17 cellular contexts compared by ENCODE assay signal in genomic region chr17:81308161-81308560, GRCh38. TPM values are rescaled to one million over a fixed set of nuclear protein-coding genes. Genes with fewer than 3 reads are reported as not detected.
DNase-seq lines count a peak whose midpoint lies in the region; ATAC-seq, FAIRE-seq and TF ChIP-seq lines count a peak whose summit lies in the region.
"Had no signal": no experiment of that assay in that cellular context is flagged by ENCODE, and none has a peak within 500 bp of the region (broad histone marks: within the 10 kb centered on the region; RNA-seq: fewer than 3 reads in every experiment).

No MANE protein-coding gene starts in this region.

- H3K9me3 Mint-ChIP-seq in progenitor cell of endocrine pancreas (ENCODE audit: low read depth) = no peaks in the 10 kb centered on the region

- no peak for DNase-seq in K562 (ENCODE audit: extremely low read depth in 1 of 4, low spot score in 3 of 4)
- no peak for DNase-seq in HepG2 (ENCODE audit: low spot score)
- DNase-seq in psoas muscle = peak in 1 of 2 donors; percentile 16
- no peak for DNase-seq in progenitor cell of endocrine pancreas (ENCODE audit: low spot score, unreplicated experiment)
- DNase-seq in HEK293T (ENCODE audit: extremely low spot score) = no peak
- no peak for DNase-seq in midbrain (lab: John Stamatoyannopoulos, UW)
- DNase-seq: COR-L47, EL, MM.1S, NCI-H1105, NCI-H1694, NCI-H226, NCI-H524 treated with DMSO at 0.1 percent for 48 hours, Peyer's patch, SHP77 had no signal

- no peak for TF ChIP-seq RAD21 in K562 (CRISPR knock-in tag; conservative IDR thresholded peaks at IDR 0.05 in 1 of 2, IDR thresholded peaks at IDR 0.05 in 1 of 2)
- no peak for TF ChIP-seq RAD21 in HepG2 (CRISPR knock-in tag; IDR thresholded peaks at IDR 0.05)

- no peak for TF ChIP-seq EP300 in K562 (IDR thresholded peaks at IDR 0.05; ENCODE audit: low read length)
- TF ChIP-seq EP300 in HepG2 (IDR thresholded peaks at IDR 0.05; ENCODE audit: low read depth in 2 of 2, low read length in 2 of 2) = no peak
- TF ChIP-seq EP300 in HepG2 (CRISPR knock-in tag; IDR thresholded peaks at IDR 0.05; ENCODE audit: borderline replicate concordance) = no peak

- BruUV-seq in K562 (replicated peaks; lab: Mats Ljungman, UMichigan) (no TSS peak), HepG2 (replicated peaks; lab: Mats Ljungman, UMichigan) (no TSS peak)

- H3K4me3 ChIP-seq in BLaER1 treated with 17β-estradiol and CSF1 and Interleukin-3, amounts not matched to agents 10 nM and 100 nM = no peak overlapping the region
- H3K4me3 ChIP-seq in K562 = no peak overlapping the region
- peak overlapping the region in 1 of 3 experiments; percentile 69; a peak in 1 of 6 replicates for H3K4me3 ChIP-seq in HepG2 (replicated peaks in 1 of 3; ENCODE audit: insufficient read depth in 1 of 3, low read depth in 2 of 3, low read length in 3 of 3)
- H3K4me3 ChIP-seq in psoas muscle = peak overlapping the region; percentile 61
- H3K4me3 ChIP-seq: GM23338 had no signal

- H3K27ac Mint-ChIP-seq in progenitor cell of endocrine pancreas = no peak overlapping the region
- H3K27ac Mint-ChIP-seq: GM23338 had no signal

- H3K36me3 ChIP-seq in BLaER1 treated with 17β-estradiol and CSF1 and Interleukin-3, amounts not matched to agents 10 nM and 100 nM = no peaks in the 10 kb centered on the region
- H3K36me3 ChIP-seq in K562 (ENCODE audit: control insufficient read depth, insufficient read depth, low read length) (no peaks in the 10 kb centered on the region), HepG2 (replicated peaks in 1 of 2; ENCODE audit: control insufficient read depth in 1 of 2, insufficient read depth in 2 of 2, low read length in 2 of 2) (no peaks in the 10 kb centered on the region), psoas muscle (ENCODE audit: insufficient read depth in 1 of 2, low read depth in 1 of 2) (no peaks in the 10 kb centered on the region)
- H3K36me3 ChIP-seq: Peyer's patch had no signal

- no peaks in the 10 kb centered on the region for H3K27me3 Mint-ChIP-seq in progenitor cell of endocrine pancreas

- no peak for TF ChIP-seq CTCF in K562 (IDR thresholded peaks at IDR 0.05 in 2 of 3, conservative IDR thresholded peaks at IDR 0.05 in 1 of 3; ENCODE audit: insufficient read depth in 2 of 3, low read depth in 1 of 3, low read length in 3 of 3)
- TF ChIP-seq CTCF in HepG2 (CRISPR knock-in tag; IDR thresholded peaks at IDR 0.05) = no peak
- no peak for TF ChIP-seq CTCF in psoas muscle (IDR thresholded peaks at IDR 0.05)
- no peak for TF ChIP-seq CTCF in progenitor cell of endocrine pancreas (IDR thresholded peaks at IDR 0.05; ENCODE audit: unreplicated experiment)

- ATAC-seq in K562 (no peak), HepG2 (no peak), psoas muscle (no peak)

- H3K9ac ChIP-seq in BLaER1 treated with 17β-estradiol and CSF1 and Interleukin-3, amounts not matched to agents 10 nM and 100 nM = no peak overlapping the region
- H3K9ac ChIP-seq in K562 (ENCODE audit: insufficient read depth in 1 of 2, low read depth in 2 of 2, low read length in 2 of 2) (peak overlapping the region in 1 of 2 experiments; percentile 23; a peak in 1 of 4 replicates), HepG2 (ENCODE audit: insufficient read depth, low read depth, low read length) (no peak overlapping the region)

- H3K9me3 ChIP-seq in BLaER1 treated with 17β-estradiol and CSF1 and Interleukin-3, amounts not matched to agents 10 nM and 100 nM (replicated peaks in 1 of 11) = no peaks in the 10 kb centered on the region
- no peaks in the 10 kb centered on the region for H3K9me3 ChIP-seq in K562 (replicated peaks; ENCODE audit: control insufficient read depth, insufficient read depth, low read depth, low read length)
- H3K9me3 ChIP-seq in HepG2 (ENCODE audit: low read length) = no peaks in the 10 kb centered on the region
- H3K9me3 ChIP-seq in psoas muscle = no peaks in the 10 kb centered on the region
- H3K9me3 ChIP-seq: Peyer's patch had no signal

- H2AFZ ChIP-seq in K562 (ENCODE audit: low read depth, low read length) = no peak overlapping the region
- H2AFZ ChIP-seq in HepG2 (ENCODE audit: low read length) = no peak overlapping the region

- H3K36me3 Mint-ChIP-seq in progenitor cell of endocrine pancreas (ENCODE audit: insufficient read depth) = no peaks in the 10 kb centered on the region

- H3K4me1 Mint-ChIP-seq in progenitor cell of endocrine pancreas (ENCODE audit: low read depth) = peaks cover 19% of the 10 kb centered on the region

- CTCF ChIA-PET in K562 (lab: Yijun Ruan, JAX; ENCODE audit: low intra/inter-chr PET ratio) (no interaction called here), HepG2 (lab: Yijun Ruan, JAX; ENCODE audit: low intra/inter-chr PET ratio, low total read pairs) (no interaction called here), HEK293T (lab: Yijun Ruan, JAX) (no interaction called here)

- no peaks in the 10 kb centered on the region for H3K9me1 ChIP-seq in K562 (ENCODE audit: control insufficient read depth, insufficient read depth, low read length)

- peak overlapping the region; percentile 83 to 92 (median 86); a peak in 16 of 22 replicates for H3K4me2 ChIP-seq in BLaER1 treated with 17β-estradiol and CSF1 and Interleukin-3, amounts not matched to agents 10 nM and 100 nM
- peak overlapping the region; percentile 32 for H3K4me2 ChIP-seq in K562 (ENCODE audit: insufficient read depth, low read length)
- H3K4me2 ChIP-seq in HepG2 (ENCODE audit: low read depth, low read length) = peak overlapping the region; percentile 98

- H3K27me3 ChIP-seq in BLaER1 treated with 17β-estradiol and CSF1 and Interleukin-3, amounts not matched to agents 10 nM and 100 nM = peaks cover 0 to 24% (median 8%) of the 10 kb centered on the region in 11 experiments; a peak in 14 of 22 replicates
- H3K27me3 ChIP-seq in K562 (ENCODE audit: control insufficient read depth in 2 of 2, insufficient read depth in 2 of 2, low read length in 2 of 2) (no peaks in the 10 kb centered on the region), HepG2 (ENCODE audit: control insufficient read depth in 1 of 2, insufficient read depth in 2 of 2, low read length in 2 of 2) (peaks cover 19 to 48% of the 10 kb centered on the region in 2 experiments), psoas muscle (ENCODE audit: insufficient read depth in 3 of 3, low read length in 2 of 3) (no peaks in the 10 kb centered on the region)
- H3K27me3 ChIP-seq: Peyer's patch had no signal

- H3K79me2 ChIP-seq in K562 (ENCODE audit: control insufficient read depth, insufficient read depth, low read length) (no peaks in the 10 kb centered on the region; the same call in 2 of the 3 replicates), HepG2 (ENCODE audit: insufficient read depth, low read length) (no peaks in the 10 kb centered on the region)

- FAIRE-seq in K562 (lab: Jason Lieb, UNC) (peak; percentile 11), HepG2 (lab: Jason Lieb, UNC) (no peak)

- H3K4me3 Mint-ChIP-seq in progenitor cell of endocrine pancreas (ENCODE audit: low read depth) = no peak overlapping the region
- H3K4me3 Mint-ChIP-seq: GM23338 had no signal

- TF ChIP-seq POLR2A in K562 (conservative IDR thresholded peaks at IDR 0.05) (no peak), HepG2 (IDR thresholded peaks at IDR 0.05; ENCODE audit: insufficient read depth in 1 of 2, low read depth in 2 of 2, low read length in 2 of 2) (no peak)

- H3K27ac ChIP-seq in BLaER1 treated with 17β-estradiol and CSF1 and Interleukin-3, amounts not matched to agents 10 nM and 100 nM = no peak overlapping the region
- H3K27ac ChIP-seq in K562 (ENCODE audit: extremely low read depth, low read depth, low read length) (no peak overlapping the region), HepG2 (ENCODE audit: extremely low read length, insufficient read depth, low read length) (no peak overlapping the region), psoas muscle (peak overlapping the region; percentile 80)

- 75% methylated on average over 8 of the region's 10 CpGs for WGBS in K562 (ENCODE audit: insufficient coverage, low coverage, missing lambda C conversion rate)
- 68% methylated on average over 7 of the region's 10 CpGs for WGBS in HepG2 (ENCODE audit: low lambda C conversion rate)
- 95 to 97% (median 96%) methylated on average over 10 of the region's 10 CpGs for WGBS in psoas muscle, 3 donors

- peaks cover 22 to 81% (median 77%) of the 10 kb centered on the region in 10 experiments for H3K4me1 ChIP-seq in BLaER1 treated with 17β-estradiol and CSF1 and Interleukin-3, amounts not matched to agents 10 nM and 100 nM
- peaks cover 22 to 91% of the 10 kb centered on the region in 2 experiments for H3K4me1 ChIP-seq in K562 (replicated peaks in 1 of 2; ENCODE audit: control insufficient read depth in 2 of 2, insufficient read depth in 2 of 2, low read length in 2 of 2)
- H3K4me1 ChIP-seq in HepG2 (ENCODE audit: insufficient read depth, low read length) = peaks cover 58% of the 10 kb centered on the region
- peaks cover 15% of the 10 kb centered on the region for H3K4me1 ChIP-seq in psoas muscle

- in situ Hi-C loops in K562 (cut with MboI) = no loop called here
- in situ Hi-C loops in HepG2 (cut with HindIII; ENCODE audit: extremely low pct_ligation_motif_present, low pct_unique_long_range_greater_than_20kb) = loop anchor here (5.0 kb wide), 1 partner anchor 89 kb away; the partner anchor contains the start of gene BAHCC1

- peaks cover 0 to 6% (median 0%) of the 10 kb centered on the region in 11 experiments; a peak in 1 of 22 replicates for H4K20me1 ChIP-seq in BLaER1 treated with 17β-estradiol and CSF1 and Interleukin-3, amounts not matched to agents 10 nM and 100 nM
- H4K20me1 ChIP-seq in K562 (replicated peaks; ENCODE audit: control insufficient read depth, insufficient read depth, low read length) = no peaks in the 10 kb centered on the region
- no peaks in the 10 kb centered on the region for H4K20me1 ChIP-seq in HepG2 (ENCODE audit: insufficient read depth, low read length)

- intact Hi-C loops in K562 (cut with micrococcal nuclease) (no loop called here), HepG2 (cut with micrococcal nuclease; ENCODE audit: unreplicated experiment) (loop anchor here (5.0 kb wide), 1 partner anchor 79 kb away; no protein-coding TSS in a partner anchor), psoas muscle (cut with DNase I) (loop anchor here in 1 of 2 donors (5.0 kb wide), 1 partner anchor 79 kb away; no protein-coding TSS in a partner anchor)

- POLR2A ChIA-PET in K562 (lab: Yijun Ruan, JAX) = interaction anchor here (0.8 to 1.9 kb wide), 5 partner anchors 9 to 204 kb away, joined by 3 to 14 read pairs (median 5); partner anchors contain the start of genes ACTG1 and SLC38A10
- POLR2A ChIA-PET in HepG2 (lab: Yijun Ruan, JAX) = interaction anchor here (1.6 to 4.4 kb wide), 4 partner anchors 12 to 89 kb away, joined by 5 to 23 read pairs (median 16); partner anchors contain the start of genes BAHCC1 and SLC38A10
- POLR2A ChIA-PET in HEK293T (lab: Yijun Ruan, JAX) = no interaction called here

RNA-seq across cellular contexts. Expression of gene SLC38A10, which starts 13.1 kb away (rescaled TPM):
- 96.2 and 235 TPM in 2 replicates for total RNA-seq in K562 (2011; cell fraction: chromatin; rRNA removed; ENCODE audit: low replicate concordance)
- total RNA-seq in K562 (2011; cell fraction: nucleolus; rRNA removed) = 109 and 114 TPM in 2 replicates
- 104 and 132 TPM in 2 replicates for total RNA-seq in K562 (2011; cell fraction: nucleoplasm; rRNA removed)
- 35.6 and 35.8 TPM in 2 replicates for total RNA-seq in K562 (2014; rRNA removed)
- 4.3 and 5.2 TPM in 2 replicates for total RNA-seq in K562 (2014; rRNA removed; fragmentation: Illumina TruSeq; extraction: Trizol)
- total RNA-seq in K562 (2015; rRNA removed; fragmentation: Illumina TruSeq; extraction: Trizol) = 15.5 and 16.1 TPM in 2 replicates
- total RNA-seq in K562 (2021) = 52.8 and 54.2 TPM in 2 replicates
- 13.1 and 18.0 TPM in 2 replicates for polyA plus RNA-seq in K562 (2011; rRNA removed)
- 18.4 and 29.4 TPM in 2 replicates for polyA plus RNA-seq in K562 (2011; cell fraction: cytosol; rRNA removed)
- 50.2 and 67.4 TPM in 2 replicates for polyA plus RNA-seq in K562 (2011; cell fraction: nucleus; rRNA removed)
- polyA plus RNA-seq in K562 (2012) = 38.9 and 86.6 TPM in 2 replicates
- 13.8 and 24.0 TPM in 2 replicates for polyA plus RNA-seq in K562 (2014; fragmentation: Illumina TruSeq; extraction: Trizol)
- polyA plus RNA-seq in K562 (2014; fragmentation: Nextera tagmentation; extraction: Ambion mirVana) = under 1 TPM; 0.45 to 0.92 TPM
- polyA plus RNA-seq in K562 (2014; rRNA removed) = 31.7 and 32.1 TPM in 2 replicates
- 16.9 and 24.8 TPM in 2 replicates for polyA minus RNA-seq in K562 (2011; rRNA and poly(A)+ RNA removed)
- 54.3 and 65.3 TPM in 2 replicates for polyA minus RNA-seq in K562 (2011; cell fraction: cytosol; rRNA and poly(A)+ RNA removed)
- polyA minus RNA-seq in K562 (2011; cell fraction: nucleus; rRNA and poly(A)+ RNA removed) = 28.7 and 33.2 TPM in 2 replicates
- 23.0 and 55.8 TPM in 2 replicates for total RNA-seq in HepG2 (2016; rRNA removed; fragmentation: Illumina TruSeq; extraction: Trizol)
- total RNA-seq in HepG2 (2016; cell fraction: cytosol; rRNA removed; fragmentation: Illumina TruSeq; extraction: Trizol; ENCODE audit: low read depth) = 18.5 and 23.3 TPM in 2 replicates
- 19.1 and 55.8 TPM in 2 replicates for total RNA-seq in HepG2 (2016; cell fraction: insoluble cytoplasmic fraction; rRNA removed; fragmentation: Illumina TruSeq; extraction: Trizol)
- 18.8 and 20.0 TPM in 2 replicates for total RNA-seq in HepG2 (2016; cell fraction: membrane; rRNA removed; fragmentation: Illumina TruSeq; extraction: Trizol)
- total RNA-seq in HepG2 (2016; cell fraction: nucleus; rRNA removed; fragmentation: Illumina TruSeq; extraction: Trizol) = 52.6 and 64.0 TPM in 2 replicates
- 23.4 and 33.6 TPM in 2 replicates for polyA plus RNA-seq in HepG2 (2011; rRNA removed)
- 20.1 and 34.6 TPM in 2 replicates for polyA plus RNA-seq in HepG2 (2011; cell fraction: cytosol; rRNA removed)
- polyA plus RNA-seq in HepG2 (2011; cell fraction: nucleus; rRNA removed) = 63.4 and 88.4 TPM in 2 replicates
- 22.8 and 28.0 TPM in 2 replicates for polyA plus RNA-seq in HepG2 (2012)
- polyA plus RNA-seq in HepG2 (2016; cell fraction: cytosol; fragmentation: Illumina TruSeq; extraction: Trizol; ENCODE audit: low read depth) = 5.7 and 7.1 TPM in 2 replicates
- 19.7 and 23.4 TPM in 2 replicates for polyA plus RNA-seq in HepG2 (2016; cell fraction: insoluble cytoplasmic fraction; fragmentation: Illumina TruSeq; extraction: Trizol; ENCODE audit: low read depth)
- polyA plus RNA-seq in HepG2 (2016; cell fraction: membrane; fragmentation: Illumina TruSeq; extraction: Trizol; ENCODE audit: low read depth) = 10.4 and 11.4 TPM in 2 replicates
- polyA plus RNA-seq in HepG2 (2016; cell fraction: nucleus; fragmentation: Illumina TruSeq; extraction: Trizol; ENCODE audit: insufficient read depth, low read depth) = 123 and 129 TPM in 2 replicates
- polyA minus RNA-seq in HepG2 (2011; rRNA and poly(A)+ RNA removed; ENCODE audit: low replicate concordance) = 53.9 and 165 TPM in 2 replicates
- 62.7 and 77.3 TPM in 2 replicates for polyA minus RNA-seq in HepG2 (2011; cell fraction: cytosol; rRNA and poly(A)+ RNA removed)
- polyA minus RNA-seq in HepG2 (2011; cell fraction: nucleus; rRNA and poly(A)+ RNA removed) = 25.7 and 27.8 TPM in 2 replicates
- total RNA-seq in psoas muscle = 10 to 100 TPM; 16.7 to 23.9 (median 18.6) TPM
- polyA plus RNA-seq in psoas muscle = 10 to 100 TPM; 16.9 to 40.6 (median 33.0) TPM
- 128 and 130 TPM in 2 replicates for total RNA-seq in progenitor cell of endocrine pancreas

Comparison
In these comparisons a context has a peak if more than half of its experiments do, and no peak if none do; other contexts are left out.
1. H3K4me2 ChIP-seq: peak in every context shown above with its lines; median percentile 98 in HepG2; 86 in BLaER1 treated with 17β-estradiol and CSF1 and Interleukin-3, amounts not matched to agents 10 nM and 100 nM; 32 in K562.